ENCODE assay signal across 18 cellular contexts in the genomic region with DNA sequence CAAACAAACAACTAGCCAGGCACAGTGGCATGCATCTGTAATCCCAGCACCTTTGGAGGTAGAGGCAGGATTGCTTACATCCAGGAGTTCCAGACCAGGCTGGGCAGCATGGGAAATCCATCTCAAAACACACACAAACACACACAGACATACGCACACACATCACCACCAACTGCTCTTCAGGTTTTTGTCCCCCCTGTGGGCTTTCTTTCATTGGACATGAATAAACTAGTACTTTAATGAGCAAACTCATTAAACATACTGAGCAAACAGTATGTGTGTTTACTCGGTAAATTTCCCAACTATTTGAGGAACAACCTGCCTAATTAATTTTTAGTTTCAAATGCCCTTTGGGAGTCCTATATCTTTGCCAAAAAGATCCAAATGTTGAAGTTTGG. TPM values are rescaled to one million over a fixed set of nuclear protein-coding genes. Genes with fewer than 3 reads are reported as not detected.
DNase-seq lines count a peak whose midpoint lies in the region; TF ChIP-seq lines count a peak whose summit lies in the region.
"Had no signal": no experiment of that assay in that cellular context is flagged by ENCODE, and none has a peak within 500 bp of the region (broad histone marks: within the 10 kb centered on the region; RNA-seq: fewer than 3 reads in every experiment).

No MANE protein-coding gene starts in this region.

- no peaks in the 10 kb centered on the region for H3K36me3 Mint-ChIP-seq in activated naive CD4-positive, alpha-beta T cell treated with anti-CD3 and anti-CD28 coated beads, Interleukin-2, amount 10 ng/mL, durations not matched to agents 7 days and 5 days
- peaks cover 1% of the 10 kb centered on the region for H3K36me3 Mint-ChIP-seq in progenitor cell of endocrine pancreas (ENCODE audit: insufficient read depth)

- H3K4me1 Mint-ChIP-seq in activated naive CD4-positive, alpha-beta T cell treated with anti-CD3 and anti-CD28 coated beads, Interleukin-2, amount 10 ng/mL, durations not matched to agents 7 days and 5 days, result peaks cover 42% of the 10 kb centered on the region
- peaks cover 25% of the 10 kb centered on the region for H3K4me1 Mint-ChIP-seq in progenitor cell of endocrine pancreas (ENCODE audit: low read depth)

- H3K9ac ChIP-seq in GM23248, result no peak overlapping the region

- H3K27me3 ChIP-seq in GM23248 (replicated peaks; ENCODE audit: insufficient read depth), result no peaks in the 10 kb centered on the region
- H3K27me3 ChIP-seq: brain microvascular endothelial cell, esophagus muscularis mucosa, vagina had no signal

- H3K9me2 ChIP-seq in GM23248 (ENCODE audit: insufficient read depth), result no peaks in the 10 kb centered on the region

- no peak overlapping the region for H3K4me2 ChIP-seq in GM23248 (ENCODE audit: unreplicated experiment)

- H3K36me3 ChIP-seq in GM23248 (ENCODE audit: low read depth), result no peaks in the 10 kb centered on the region
- H3K36me3 ChIP-seq: brain microvascular endothelial cell, esophagus muscularis mucosa, lower lobe of right lung, vagina, WERI-Rb-1 had no signal

- in situ Hi-C loops in GM23248 (cut with MboI), result no loop called here

- no peak overlapping the region for H3K4me3 Mint-ChIP-seq in activated naive CD4-positive, alpha-beta T cell treated with anti-CD3 and anti-CD28 coated beads, Interleukin-2, amount 10 ng/mL, durations not matched to agents 7 days and 5 days
- H3K4me3 Mint-ChIP-seq in progenitor cell of endocrine pancreas (ENCODE audit: low read depth), result no peak overlapping the region

- no peak overlapping the region for H2AFZ ChIP-seq in GM23248

- no peaks in the 10 kb centered on the region for H3K79me2 ChIP-seq in GM23248 (ENCODE audit: insufficient read depth)

- no peak overlapping the region for H3K27ac ChIP-seq in GM23248
- H3K27ac ChIP-seq: brain microvascular endothelial cell, esophagus muscularis mucosa, lower lobe of right lung, RWPE1, vagina, WERI-Rb-1 had no signal

- no peak for TF ChIP-seq CTCF in progenitor cell of endocrine pancreas (IDR thresholded peaks at IDR 0.05; ENCODE audit: unreplicated experiment)

- H3K9me3 ChIP-seq in GM23248 (ENCODE audit: low read depth), result no peaks in the 10 kb centered on the region
- H3K9me3 ChIP-seq: esophagus muscularis mucosa, lower lobe of right lung, vagina had no signal

- no peak overlapping the region for H3K4me3 ChIP-seq in GM23248
- H3K4me3 ChIP-seq: esophagus muscularis mucosa, lower lobe of right lung, vagina had no signal

- WGBS in GM23248 (ENCODE audit: low coverage in 1 of 2, low lambda C conversion rate in 2 of 2, missing lambda C conversion rate in 2 of 2), 2 experiments, result 90 to 94% methylated on average over 2 of the region's 2 CpGs

- H3K9me3 Mint-ChIP-seq in activated naive CD4-positive, alpha-beta T cell treated with anti-CD3 and anti-CD28 coated beads, Interleukin-2, amount 10 ng/mL, durations not matched to agents 7 days and 5 days, result peaks cover 3% of the 10 kb centered on the region
- peaks cover 2% of the 10 kb centered on the region for H3K9me3 Mint-ChIP-seq in progenitor cell of endocrine pancreas (ENCODE audit: low read depth)
- H3K9me3 Mint-ChIP-seq: activated naive CD8-positive, alpha-beta T cell treated with anti-CD3 and anti-CD28 coated beads for 36 hours had no signal

- no peaks in the 10 kb centered on the region for H3K4me1 ChIP-seq in GM23248 (ENCODE audit: insufficient read depth)
- H3K4me1 ChIP-seq: esophagus muscularis mucosa, vagina had no signal

- peak overlapping the region; percentile 43 for H3K27ac Mint-ChIP-seq in activated naive CD4-positive, alpha-beta T cell treated with anti-CD3 and anti-CD28 coated beads, Interleukin-2, amount 10 ng/mL, durations not matched to agents 7 days and 5 days
- peak overlapping the region; percentile 66 for H3K27ac Mint-ChIP-seq in progenitor cell of endocrine pancreas

- DNase-seq in activated naive CD4-positive, alpha-beta T cell treated with anti-CD3 and anti-CD28 coated beads, Interleukin-2, amount 10 ng/mL, durations not matched to agents 7 days and 5 days, result no peak
- DNase-seq in activated naive CD4-positive, alpha-beta T cell treated with anti-CD3 and anti-CD28 coated beads, Interleukin-2, amount 50 U/mL, for 16 hours, result no peak
- peak; percentile 53 for DNase-seq in NCI-H1694 (lab: John Stamatoyannopoulos, UW)
- peak; percentile 94 for DNase-seq in NCI-H748 treated with DMSO at 0.1 percent for 48 hours (lab: John Stamatoyannopoulos, UW)
- no peak for DNase-seq in progenitor cell of endocrine pancreas (ENCODE audit: low spot score, unreplicated experiment)
- no peak for DNase-seq in GM23248
- DNase-seq in effector CD4-positive, alpha-beta T cell, result no peak
- DNase-seq in medulla oblongata (ENCODE audit: extremely low spot score), result no peak
- DNase-seq: brain microvascular endothelial cell, glutamatergic neuron, lower lobe of right lung, NCI-H524, SW 1271, WERI-Rb-1 had no signal

- H4K20me1 ChIP-seq in GM23248 (ENCODE audit: insufficient read depth), result no peaks in the 10 kb centered on the region

- H3F3A ChIP-seq in GM23248 (ENCODE audit: insufficient read depth), result no peaks in the 10 kb centered on the region

- CTCF ChIA-PET in activated naive CD4-positive, alpha-beta T cell treated with anti-CD3 and anti-CD28 coated beads, Interleukin-2, amount 10 ng/mL, durations not matched to agents 7 days and 5 days (lab: Charles Lee), result interaction anchor here (1.7 kb wide), 1 partner anchor 96 kb away, joined by 4 read pairs; no protein-coding TSS in a partner anchor

- H3K27me3 Mint-ChIP-seq in activated naive CD4-positive, alpha-beta T cell treated with anti-CD3 and anti-CD28 coated beads, Interleukin-2, amount 10 ng/mL, durations not matched to agents 7 days and 5 days, result peaks cover 4% of the 10 kb centered on the region
- H3K27me3 Mint-ChIP-seq in progenitor cell of endocrine pancreas, result peaks cover 3% of the 10 kb centered on the region
- H3K27me3 Mint-ChIP-seq: activated naive CD8-positive, alpha-beta T cell treated with anti-CD3 and anti-CD28 coated beads for 36 hours had no signal

RNA-seq across cellular contexts. Expression of gene RASSF3, which starts 10.1 kb away (rescaled TPM):
- total RNA-seq in progenitor cell of endocrine pancreas, result 18.8 and 20.7 TPM in 2 replicates
- total RNA-seq in GM23248 (2014; rRNA removed; shearing (Covaris generic)), result 4.9 and 12.0 TPM in 2 replicates
- polyA plus RNA-seq in GM23248 (2016; fragmentation: Nextera tagmentation; extraction: Ambion mirVana), result 1.5 and 1.9 TPM in 2 replicates

Comparison
In these comparisons a context has a peak if more than half of its experiments do, and no peak if none do; other contexts are left out.
1. DNase-seq: peak in NCI-H1694 (single experiment) and NCI-H748 treated with DMSO at 0.1 percent for 48 hours (single experiment); none in activated naive CD4-positive, alpha-beta T cell treated with anti-CD3 and anti-CD28 coated beads, Interleukin-2, amount 10 ng/mL, durations not matched to agents 7 days and 5 days (single experiment), activated naive CD4-positive, alpha-beta T cell treated with anti-CD3 and anti-CD28 coated beads, Interleukin-2, amount 50 U/mL, for 16 hours (single experiment), progenitor cell of endocrine pancreas (single experiment), GM23248 (single experiment), effector CD4-positive, alpha-beta T cell (single experiment) and medulla oblongata (single experiment).